19 cellular contexts compared by ENCODE assay signal in the genomic region with DNA sequence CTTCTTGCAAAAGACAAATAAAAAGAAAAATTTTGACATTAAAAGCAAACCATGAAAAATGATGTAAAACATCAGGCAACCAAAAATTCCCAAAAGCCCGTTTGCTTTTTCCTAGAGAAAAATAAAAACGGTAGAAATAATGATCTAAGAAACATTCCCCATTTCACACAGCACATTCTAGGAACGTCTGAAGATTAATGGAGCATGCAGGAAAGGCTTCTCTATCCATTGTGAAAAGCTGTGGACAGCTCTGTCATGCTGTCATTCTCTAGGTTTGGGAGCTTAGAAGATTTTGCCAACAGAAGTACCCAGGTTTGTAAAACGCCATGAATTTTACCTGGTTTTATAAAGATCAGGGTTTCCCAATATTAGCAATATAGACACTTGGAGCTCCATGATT. TPM values are rescaled to one million over a fixed set of nuclear protein-coding genes. Genes with fewer than 3 reads are reported as not detected.
"Had no signal": no experiment of that assay in that cellular context is flagged by ENCODE, and none has a peak within 500 bp of the region (broad histone marks: within the 10 kb centered on the region; RNA-seq: fewer than 3 reads in every experiment).

No MANE protein-coding gene starts in this region.

- ATAC-seq: gastroesophageal sphincter had no signal

- H3K36me3 ChIP-seq: breast epithelium, esophagus muscularis mucosa, gastroesophageal sphincter, suprapubic skin had no signal

- H3K27ac ChIP-seq: breast epithelium, esophagus muscularis mucosa, gastroesophageal sphincter, suprapubic skin had no signal

- H3K27me3 ChIP-seq: breast epithelium, esophagus muscularis mucosa, gastroesophageal sphincter, suprapubic skin had no signal

- H3K4me3 ChIP-seq: breast epithelium, esophagus muscularis mucosa, gastroesophageal sphincter, lung, suprapubic skin had no signal

- DNase-seq: activated CD4-positive, CD25-positive, alpha-beta regulatory T cell treated with anti-CD3 and anti-CD28 coated beads, Interleukin-2, amount 50 U/mL, for 72 hours; activated CD8-positive, alpha-beta memory T cell treated with anti-CD3 and anti-CD28 coated beads for 24 hours; activated CD8-positive, alpha-beta memory T cell treated with anti-CD3 and anti-CD28 coated beads, Interleukin-2, amount 50 U/mL, for 48 hours; activated effector memory CD4-positive, alpha-beta T cell treated with anti-CD3 and anti-CD28 coated beads, Interleukin-2, amount 50 U/mL, for 16 hours; activated naive CD4-positive, alpha-beta T cell treated with anti-CD3 and anti-CD28 coated beads, Interleukin-2, amount 50 U/mL, for 16 hours; aorta; cerebellar nuclear complex; cortex of kidney; effector CD4-positive, alpha-beta T cell; left colon; midbrain; occipital lobe; posterior cingulate gyrus had no signal

- H3K9me3 ChIP-seq: breast epithelium, esophagus muscularis mucosa, gastroesophageal sphincter, suprapubic skin had no signal

RNA-seq across cellular contexts. Expression of a gene that starts 52.3 kb away (rescaled TPM):
- total RNA-seq: activated T-cell treated with anti-CD3 and anti-CD28 coated beads, Interleukin-2, amount 50 U/mL, for 72 hours; breast epithelium; suprapubic skin had no signal
